1 cellular context compared by ENCODE assay signal in genomic region chr1:38131024-38131585, GRCh38.
TF ChIP-seq lines count a peak whose summit lies in the region.

No MANE protein-coding gene starts in this region.

TF ChIP-seq in HEK293, 187 proteins besides CTCF, POLR2A, EP300 and RAD21 (continued from another document):
- TF ChIP-seq REST (tag by site-specific recombination; IDR thresholded peaks at IDR 0.05) = no peak
